In the genomic region with DNA sequence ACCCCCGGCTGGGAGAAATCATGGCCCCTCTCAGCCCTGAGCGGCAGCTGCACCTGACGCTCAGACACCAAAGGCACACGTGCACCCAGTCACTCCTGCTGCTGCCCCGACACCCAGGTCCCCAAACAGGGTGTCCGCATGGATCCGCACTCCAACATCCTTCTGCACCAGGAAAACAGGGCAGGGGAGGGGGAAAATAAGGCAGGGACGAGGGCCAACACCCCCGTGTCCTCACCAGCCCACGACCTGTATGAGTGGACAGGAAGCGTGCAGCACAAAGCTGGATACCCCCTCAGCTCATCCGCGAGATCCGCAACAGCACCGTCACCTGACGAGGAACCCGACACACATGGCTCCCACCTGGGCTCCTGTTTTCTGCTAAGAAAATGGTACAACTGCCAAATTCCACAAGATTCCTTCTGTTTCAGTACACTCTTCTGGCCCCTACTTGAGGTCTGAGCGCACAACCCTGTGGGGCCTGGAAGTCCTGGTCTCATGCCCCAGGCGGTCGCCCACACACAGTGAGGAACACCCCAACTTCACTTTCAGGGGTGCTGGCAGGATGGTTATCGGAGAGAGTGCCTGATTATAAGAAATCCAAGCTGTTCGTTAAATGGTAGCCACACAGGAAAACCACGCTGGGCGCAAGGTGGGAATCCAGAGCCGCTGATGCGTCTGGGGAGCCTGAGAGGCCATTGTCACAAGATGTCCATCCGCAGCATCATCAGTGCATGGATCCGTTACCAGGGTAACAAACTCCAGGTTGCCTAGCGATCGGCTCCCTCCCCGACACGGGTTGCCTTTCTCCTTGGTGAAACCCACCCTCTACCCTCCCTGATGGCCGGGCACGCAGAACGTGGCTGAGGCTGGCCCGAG, we compare ENCODE assay signal across 1 cellular context.
TF ChIP-seq lines count a peak whose summit lies in the region.

No MANE protein-coding gene starts in this region.

TF ChIP-seq in WTC11, 78 proteins besides CTCF, POLR2A, EP300 and RAD21 (continued from another document):
- TF ChIP-seq FOXP1 (CRISPR knock-in tag; IDR thresholded peaks at IDR 0.05; ENCODE audit: borderline replicate concordance) = no peak
